ENCODE assay signal across 23 cellular contexts in genomic region chr7:13288516-13288915, GRCh38.
"Had no signal": no experiment of that assay in that cellular context is flagged by ENCODE, and none has a peak within 500 bp of the region (broad histone marks: within the 10 kb centered on the region; RNA-seq: fewer than 3 reads in every experiment).

No MANE protein-coding gene starts in this region.

- H3K27me3 ChIP-seq: esophagus squamous epithelium, foreskin keratinocyte, upper lobe of left lung had no signal

- H3K4me3 ChIP-seq: coronary artery, esophagus squamous epithelium, left ventricle myocardium inferior, upper lobe of left lung had no signal

- H3K36me3 ChIP-seq: esophagus squamous epithelium, left ventricle myocardium inferior, upper lobe of left lung had no signal

- H3K9me3 ChIP-seq: esophagus squamous epithelium, left ventricle myocardium inferior, upper lobe of left lung had no signal

- H3K9me3 Mint-ChIP-seq: activated B cell treated with CpG ODN at 0.5 μM for 24 hours; activated naive CD8-positive, alpha-beta T cell treated with anti-CD3 and anti-CD28 coated beads, Interleukin-2, amount 10 ng/mL, durations not matched to agents 7 days and 5 days; activated T-cell treated with anti-CD3 and anti-CD28 coated beads, Interleukin-2, amount 50 U/mL, for 4 hours; mesothelial cell of epicardium; natural killer cell; T-helper 1 cell treated with Interleukin-12 subunit alpha and Interleukin-12 subunit beta and Interleukin-4 antibody, amounts not matched to agents 30 μg/mL and 1 μg/mL, for 36 hours had no signal

- H3K27ac ChIP-seq: coronary artery, esophagus squamous epithelium, foreskin keratinocyte, left ventricle myocardium inferior, upper lobe of left lung had no signal

- H3K36me3 Mint-ChIP-seq: activated naive CD8-positive, alpha-beta T cell treated with anti-CD3 and anti-CD28 coated beads, Interleukin-2, amount 10 ng/mL, durations not matched to agents 7 days and 5 days; mesothelial cell of epicardium; natural killer cell had no signal

- H3K27ac Mint-ChIP-seq: activated B cell treated with CpG ODN at 0.5 μM for 24 hours; activated CD4-positive, alpha-beta T cell treated with anti-CD3 and anti-CD28 coated beads for 36 hours; activated naive CD8-positive, alpha-beta T cell treated with anti-CD3 and anti-CD28 coated beads, Interleukin-2, amount 10 ng/mL, durations not matched to agents 7 days and 5 days; mesothelial cell of epicardium; natural killer cell; progenitor cell of endocrine pancreas; T-helper 1 cell treated with Interleukin-12 subunit alpha and Interleukin-12 subunit beta and Interleukin-4 antibody, amounts not matched to agents 30 μg/mL and 1 μg/mL, for 36 hours had no signal

- H3K4me1 ChIP-seq: esophagus squamous epithelium, foreskin keratinocyte, left ventricle myocardium inferior, upper lobe of left lung had no signal

- ATAC-seq: activated CD4-positive, alpha-beta T cell treated with anti-CD3 and anti-CD28 coated beads for 36 hours; activated T-cell treated with anti-CD3 and anti-CD28 coated beads, Interleukin-2, amount 50 U/mL, for 4 hours; foreskin keratinocyte; natural killer cell had no signal

- H3K27me3 Mint-ChIP-seq: activated B cell treated with CpG ODN at 0.5 μM for 24 hours; activated CD4-positive, alpha-beta T cell treated with anti-CD3 and anti-CD28 coated beads for 36 hours; activated naive CD8-positive, alpha-beta T cell treated with anti-CD3 and anti-CD28 coated beads, Interleukin-2, amount 10 ng/mL, durations not matched to agents 7 days and 5 days; progenitor cell of endocrine pancreas had no signal

- H3K4me3 Mint-ChIP-seq: activated B cell treated with CpG ODN at 0.5 μM for 24 hours; activated CD4-positive, alpha-beta T cell treated with anti-CD3 and anti-CD28 coated beads for 36 hours; activated naive CD8-positive, alpha-beta T cell treated with anti-CD3 and anti-CD28 coated beads, Interleukin-2, amount 10 ng/mL, durations not matched to agents 7 days and 5 days; activated T-cell treated with anti-CD3 and anti-CD28 coated beads, Interleukin-2, amount 50 U/mL, for 4 hours; mesothelial cell of epicardium; natural killer cell; T-helper 1 cell treated with Interleukin-12 subunit alpha and Interleukin-12 subunit beta and Interleukin-4 antibody, amounts not matched to agents 30 μg/mL and 1 μg/mL, for 36 hours had no signal

- DNase-seq: activated B cell treated with CpG ODN at 0.5 μM for 24 hours; activated CD4-positive, alpha-beta T cell treated with anti-CD3 and anti-CD28 coated beads for 36 hours; activated CD4-positive, alpha-beta T cell treated with anti-CD3 and anti-CD28 coated beads, Interleukin-2, amount 50 U/mL, for 4 hours; activated CD8-positive, alpha-beta memory T cell treated with anti-CD3 and anti-CD28 coated beads, Interleukin-2, amount 50 U/mL, for 48 hours; activated naive CD4-positive, alpha-beta T cell treated with Interleukin-2 at 50 U/mL for 16 hours; activated naive CD8-positive, alpha-beta T cell treated with anti-CD3 and anti-CD28 coated beads, Interleukin-2, amount 10 ng/mL, durations not matched to agents 7 days and 5 days; activated T-cell treated with anti-CD3 and anti-CD28 coated beads, Interleukin-2, amount 50 U/mL, for 4 hours; amygdala; cerebellar nuclear complex; esophagus squamous epithelium; kidney glomerular epithelial cell; left ventricle myocardium inferior; natural killer cell; retina; stimulated activated CD4-positive, alpha-beta T cell treated with anti-CD3 and anti-CD28 coated beads, Interleukin-4, amount 100 ng/mL, for 1 hour; stimulated activated naive CD4-positive, alpha-beta T cell treated with Interleukin-2 at 50 U/mL for 16 hours; T1000; upper lobe of left lung had no signal

- H3K4me1 Mint-ChIP-seq: activated B cell treated with CpG ODN at 0.5 μM for 24 hours; activated CD4-positive, alpha-beta T cell treated with anti-CD3 and anti-CD28 coated beads for 36 hours; activated naive CD8-positive, alpha-beta T cell treated with anti-CD3 and anti-CD28 coated beads, Interleukin-2, amount 10 ng/mL, durations not matched to agents 7 days and 5 days; natural killer cell had no signal
